ENCODE assay signal across 25 cellular contexts in the genomic region with DNA sequence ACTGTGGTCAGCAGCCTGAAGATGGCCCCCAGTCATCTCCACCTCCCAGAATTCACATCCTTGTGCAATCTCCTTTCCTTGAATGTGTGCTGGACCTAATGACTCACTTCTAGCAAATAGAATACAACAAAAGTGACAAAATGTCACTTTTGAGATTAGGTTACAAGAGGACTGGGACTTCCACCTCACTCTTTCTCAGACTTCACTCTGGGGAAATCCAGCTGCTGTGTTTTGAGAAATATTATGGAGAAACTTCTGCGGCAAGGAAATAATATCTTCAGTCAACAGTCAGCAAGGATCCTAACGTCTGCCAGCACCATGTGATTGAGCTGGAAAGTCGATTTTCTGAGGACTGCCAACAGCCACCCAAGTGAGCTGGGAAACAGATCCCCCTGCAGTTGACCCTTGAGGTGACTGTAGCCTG.
DNase-seq lines count a peak whose midpoint lies in the region; ATAC-seq and TF ChIP-seq lines count a peak whose summit lies in the region.
"Had no signal": no experiment of that assay in that cellular context is flagged by ENCODE, and none has a peak within 500 bp of the region (broad histone marks: within the 10 kb centered on the region; RNA-seq: fewer than 3 reads in every experiment).

No MANE protein-coding gene starts in this region.

- intact Hi-C loops in MCF 10A (cut with micrococcal nuclease): no loop called here
- intact Hi-C loops in breast epithelium (cut with DNase I; ENCODE audit: low total_unique reads): no loop called here

- H3K4me3 Mint-ChIP-seq in MCF 10A (ENCODE audit: unreplicated experiment): no peak overlapping the region
- H3K4me3 Mint-ChIP-seq in activated CD4-positive, alpha-beta T cell treated with anti-CD3 and anti-CD28 coated beads, Interleukin-2, amount 10 ng/mL, durations not matched to agents 7 days and 5 days: no peak overlapping the region
- H3K4me3 Mint-ChIP-seq: dendritic cell treated with granulocyte-macrophage colony-stimulating factor and Interleukin-4, amounts not matched to agents 40 ng/mL and 50 ng/mL, for 4 days; immature natural killer cell; naive thymus-derived CD4-positive, alpha-beta T cell had no signal

- no peaks in the 10 kb centered on the region for H3K36me3 ChIP-seq in breast epithelium
- H3K36me3 ChIP-seq in RWPE2 (ENCODE audit: low read depth): no peaks in the 10 kb centered on the region
- no peaks in the 10 kb centered on the region for H3K36me3 ChIP-seq in smooth muscle cell (ENCODE audit: low read depth)
- H3K36me3 ChIP-seq: heart left ventricle, prostate gland, transverse colon had no signal

- no peak overlapping the region for H3K9ac ChIP-seq in smooth muscle cell (ENCODE audit: low read depth)

- H4K20me1 ChIP-seq in smooth muscle cell (ENCODE audit: low read depth): no peaks in the 10 kb centered on the region

- ATAC-seq in RWPE2 (ENCODE audit: low read depth): 0 out of 3 replicates have a peak, but pooled peaks have one; percentile 38
- no peak for ATAC-seq in GM19035 (IDR thresholded peaks at IDR 0.05; ENCODE audit: unreplicated experiment)
- ATAC-seq: heart left ventricle; naive thymus-derived CD4-positive, alpha-beta T cell; SK-N-SH treated with all-trans-retinoic acid at 6 μM for 48 hours had no signal

- no TSS peak for BruUV-seq in MCF 10A (replicated peaks; lab: Mats Ljungman, UMichigan)

- no peaks in the 10 kb centered on the region for H3K36me3 Mint-ChIP-seq in MCF 10A (ENCODE audit: insufficient read depth, unreplicated experiment)
- H3K36me3 Mint-ChIP-seq in activated CD4-positive, alpha-beta T cell treated with anti-CD3 and anti-CD28 coated beads, Interleukin-2, amount 10 ng/mL, durations not matched to agents 7 days and 5 days (ENCODE audit: low read depth): no peaks in the 10 kb centered on the region
- H3K36me3 Mint-ChIP-seq: immature natural killer cell; naive thymus-derived CD4-positive, alpha-beta T cell had no signal

- H3K9me3 ChIP-seq in breast epithelium (no peaks in the 10 kb centered on the region), RWPE2 (ENCODE audit: severe bottlenecking) (no peaks in the 10 kb centered on the region), smooth muscle cell (replicated peaks; ENCODE audit: low read depth) (no peaks in the 10 kb centered on the region)
- H3K9me3 ChIP-seq: heart left ventricle, prostate gland, transverse colon had no signal

- peak overlapping the region in 1 of 2 donors; percentile 69 for H3K27ac ChIP-seq in breast epithelium
- no peak overlapping the region for H3K27ac ChIP-seq in RWPE2 (ENCODE audit: poor library complexity, severe bottlenecking)
- H3K27ac ChIP-seq in smooth muscle cell (ENCODE audit: low read depth): no peak overlapping the region
- H3K27ac ChIP-seq: C4-2B, heart left ventricle, prostate gland, transverse colon had no signal

- no peak for TF ChIP-seq POLR2A in breast epithelium (IDR thresholded peaks at IDR 0.05)

- CTCF ChIA-PET in MCF 10A (lab: Yijun Ruan, JAX): interaction anchor here (0.7 to 2.1 kb wide), 2 partner anchors 58 to 146 kb away, joined by 3 to 7 read pairs; no protein-coding TSS in a partner anchor
- CTCF ChIA-PET in activated CD4-positive, alpha-beta T cell treated with anti-CD3 and anti-CD28 coated beads, Interleukin-2, amount 10 ng/mL, durations not matched to agents 7 days and 5 days (lab: Charles Lee): no interaction called here

- no peaks in the 10 kb centered on the region for H3K27me3 Mint-ChIP-seq in MCF 10A (ENCODE audit: insufficient read depth, unreplicated experiment)
- peaks cover 3% of the 10 kb centered on the region for H3K27me3 Mint-ChIP-seq in activated CD4-positive, alpha-beta T cell treated with anti-CD3 and anti-CD28 coated beads, Interleukin-2, amount 10 ng/mL, durations not matched to agents 7 days and 5 days

- H3K4me3 ChIP-seq in breast epithelium: no peak overlapping the region
- no peak overlapping the region for H3K4me3 ChIP-seq in RWPE2 (ENCODE audit: severe bottlenecking)
- no peak overlapping the region for H3K4me3 ChIP-seq in smooth muscle cell
- H3K4me3 ChIP-seq: heart left ventricle, lung, prostate gland, transverse colon had no signal

- no peak overlapping the region for H3K4me2 ChIP-seq in smooth muscle cell

- H3K27me3 ChIP-seq in breast epithelium (no peaks in the 10 kb centered on the region), RWPE2 (ENCODE audit: insufficient read depth, poor library complexity, severe bottlenecking) (no peaks in the 10 kb centered on the region), smooth muscle cell (ENCODE audit: low read depth) (no peaks in the 10 kb centered on the region)
- H3K27me3 ChIP-seq: heart left ventricle, transverse colon had no signal

- POLR2A ChIA-PET in MCF 10A (lab: Yijun Ruan, JAX): interaction anchor here (0.5 to 2.2 kb wide), 7 partner anchors 8 to 135 kb away, joined by 3 to 8 read pairs (median 3); partner anchors contain the start of gene GADD45A
- POLR2A ChIA-PET in activated CD4-positive, alpha-beta T cell treated with anti-CD3 and anti-CD28 coated beads, Interleukin-2, amount 10 ng/mL, durations not matched to agents 7 days and 5 days (lab: Charles Lee): no interaction called here

- H3K4me1 Mint-ChIP-seq in MCF 10A (ENCODE audit: insufficient read depth, unreplicated experiment): peaks cover 36% of the 10 kb centered on the region
- H3K4me1 Mint-ChIP-seq in activated CD4-positive, alpha-beta T cell treated with anti-CD3 and anti-CD28 coated beads, Interleukin-2, amount 10 ng/mL, durations not matched to agents 7 days and 5 days: no peaks in the 10 kb centered on the region
- H3K4me1 Mint-ChIP-seq: immature natural killer cell had no signal

- H3F3A ChIP-seq in smooth muscle cell (ENCODE audit: low read depth): peaks cover 6% of the 10 kb centered on the region

- no peaks in the 10 kb centered on the region for H3K79me2 ChIP-seq in smooth muscle cell (ENCODE audit: low read depth)

- whole genome bisulfite sequencing in smooth muscle cell (ENCODE audit: low lambda C conversion rate): 67% methylated on average over 3 of the region's 3 CpGs

- H2AFZ ChIP-seq in smooth muscle cell (ENCODE audit: low read depth): peak overlapping the region; percentile 24

- H3K4me1 ChIP-seq in breast epithelium (peaks cover 0 to 5% of the 10 kb centered on the region in 2 donors), RWPE2 (ENCODE audit: insufficient read depth, poor library complexity, severe bottlenecking) (peaks cover 14% of the 10 kb centered on the region), smooth muscle cell (ENCODE audit: low read depth) (no peaks in the 10 kb centered on the region)
- H3K4me1 ChIP-seq: prostate gland had no signal

- peaks cover 8% of the 10 kb centered on the region for H3K9me3 Mint-ChIP-seq in MCF 10A (ENCODE audit: unreplicated experiment)
- H3K9me3 Mint-ChIP-seq in activated CD4-positive, alpha-beta T cell treated with anti-CD3 and anti-CD28 coated beads, Interleukin-2, amount 10 ng/mL, durations not matched to agents 7 days and 5 days: no peaks in the 10 kb centered on the region
- H3K9me3 Mint-ChIP-seq: dendritic cell treated with granulocyte-macrophage colony-stimulating factor and Interleukin-4, amounts not matched to agents 40 ng/mL and 50 ng/mL, for 4 days; immature natural killer cell; naive thymus-derived CD4-positive, alpha-beta T cell had no signal

- DNase-seq in MCF 10A (ENCODE audit: unreplicated experiment) (peak; percentile 77), breast epithelium (ENCODE audit: low spot score in 2 of 2) (no peak), RWPE2 (ENCODE audit: low spot score) (no peak), fibroblast of peridontal ligament (ENCODE audit: extremely low read depth) (peak; percentile 22), smooth muscle cell (lab: John Stamatoyannopoulos, UW; ENCODE audit: unreplicated experiment) (no peak), NCI-H146 (lab: John Stamatoyannopoulos, UW) (no peak)
- no peak for DNase-seq in activated CD4-positive, alpha-beta T cell treated with anti-CD3 and anti-CD28 coated beads, Interleukin-2, amount 10 ng/mL, durations not matched to agents 7 days and 5 days
- DNase-seq: 8988T; activated CD4-positive, alpha-beta T cell treated with anti-CD3 and anti-CD28 coated beads for 48 hours; activated naive CD4-positive, alpha-beta T cell treated with Interleukin-2 at 50 U/mL for 16 hours; activated T-cell treated with anti-CD3 and anti-CD28 coated beads for 4 hours; erythroblast; heart left ventricle; immature natural killer cell; naive thymus-derived CD4-positive, alpha-beta T cell; NCI-H2029; NCI-H510A; stimulated activated naive CD4-positive, alpha-beta T cell; transverse colon had no signal

- TF ChIP-seq CTCF in MCF 10A (IDR thresholded peaks at IDR 0.05; ENCODE audit: unreplicated experiment) (no peak), breast epithelium (IDR thresholded peaks at IDR 0.05) (no peak), RWPE2 (IDR thresholded peaks at IDR 0.05; ENCODE audit: poor library complexity, severe bottlenecking) (no peak), smooth muscle cell (IDR thresholded peaks at IDR 0.05; ENCODE audit: borderline replicate concordance, insufficient read depth, poor library complexity, severe bottlenecking) (no peak)

- peak overlapping the region; percentile 57 for H3K27ac Mint-ChIP-seq in MCF 10A (ENCODE audit: low read depth, unreplicated experiment)
- H3K27ac Mint-ChIP-seq in activated CD4-positive, alpha-beta T cell treated with anti-CD3 and anti-CD28 coated beads, Interleukin-2, amount 10 ng/mL, durations not matched to agents 7 days and 5 days: no peak overlapping the region
- H3K27ac Mint-ChIP-seq: dendritic cell treated with granulocyte-macrophage colony-stimulating factor and Interleukin-4, amounts not matched to agents 40 ng/mL and 50 ng/mL, for 4 days; naive thymus-derived CD4-positive, alpha-beta T cell had no signal

Comparison
In these comparisons a context has a peak if more than half of its experiments do, and no peak if none do; other contexts are left out.
1. DNase-seq: peak in MCF 10A (single experiment) and fibroblast of peridontal ligament (single experiment); none in breast epithelium (0 of 2), RWPE2 (single experiment), smooth muscle cell (single experiment), activated CD4-positive, alpha-beta T cell treated with anti-CD3 and anti-CD28 coated beads, Interleukin-2, amount 10 ng/mL, durations not matched to agents 7 days and 5 days (single experiment) and NCI-H146 (single experiment).